32 cellular contexts compared by ENCODE assay signal in the genomic region with DNA sequence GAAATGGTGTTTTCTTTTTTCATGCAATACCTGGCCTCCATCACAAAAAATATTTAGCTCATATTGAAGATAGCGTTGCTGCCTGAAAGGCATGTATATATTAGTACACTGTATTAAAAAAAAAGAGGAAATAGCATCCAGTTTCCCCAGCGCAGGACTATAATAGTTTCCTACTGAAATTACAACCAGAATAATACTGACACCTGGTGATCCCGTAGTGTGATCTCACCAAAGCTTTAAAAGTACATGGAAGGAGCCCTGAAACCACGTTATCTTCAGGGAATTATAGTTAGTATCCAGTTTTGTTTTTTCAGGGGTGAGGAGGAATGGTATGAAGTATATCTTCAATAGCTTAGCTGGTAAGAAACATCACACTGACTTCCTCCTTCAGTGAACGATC.
DNase-seq lines count a peak whose midpoint lies in the region; ATAC-seq and TF ChIP-seq lines count a peak whose summit lies in the region.
"Had no signal": no experiment of that assay in that cellular context is flagged by ENCODE, and none has a peak within 500 bp of the region (broad histone marks: within the 10 kb centered on the region; RNA-seq: fewer than 3 reads in every experiment).

No MANE protein-coding gene starts in this region.

- H3K36me3 Mint-ChIP-seq in endothelial cell (ENCODE audit: low read depth, unreplicated experiment), result peaks cover 31% of the 10 kb centered on the region
- H3K36me3 Mint-ChIP-seq: CD4-positive, alpha-beta memory T cell had no signal

- WGBS in smooth muscle cell (ENCODE audit: low lambda C conversion rate), result 75% methylated on average over 5 of the region's 5 CpGs

- no peaks in the 10 kb centered on the region for H3K4me1 ChIP-seq in smooth muscle cell (ENCODE audit: low read depth)
- no peaks in the 10 kb centered on the region for H3K4me1 ChIP-seq in vagina
- H3K4me1 ChIP-seq: A549; BLaER1 treated with 17β-estradiol and CSF1 and Interleukin-3, amounts not matched to agents 10 nM and 100 nM; HAP-1; SJCRH30 had no signal

- no peaks in the 10 kb centered on the region for H3F3A ChIP-seq in smooth muscle cell (ENCODE audit: low read depth)

- H3K27me3 Mint-ChIP-seq in endothelial cell (ENCODE audit: unreplicated experiment), result peaks cover 4% of the 10 kb centered on the region

- H4K20me1 ChIP-seq in smooth muscle cell (ENCODE audit: low read depth), result no peaks in the 10 kb centered on the region
- H4K20me1 ChIP-seq: BLaER1 treated with 17β-estradiol and CSF1 and Interleukin-3, amounts not matched to agents 10 nM and 100 nM had no signal

- no peak for ATAC-seq in HG02678 (IDR thresholded peaks at IDR 0.05; ENCODE audit: unreplicated experiment)
- ATAC-seq: A549, GM12878 had no signal

- peaks cover 18% of the 10 kb centered on the region for H3K4me1 Mint-ChIP-seq in endothelial cell (ENCODE audit: unreplicated experiment)
- H3K4me1 Mint-ChIP-seq: CD4-positive, alpha-beta memory T cell had no signal

- H3K4me3 Mint-ChIP-seq in endothelial cell (ENCODE audit: unreplicated experiment), result no peak overlapping the region
- H3K4me3 Mint-ChIP-seq: CD4-positive, alpha-beta memory T cell; HFFc6 had no signal

- no peak for TF ChIP-seq POLR2A in vagina (IDR thresholded peaks at IDR 0.05)

- H3K4me2 ChIP-seq in smooth muscle cell, result no peak overlapping the region
- H3K4me2 ChIP-seq: A549; BLaER1 treated with 17β-estradiol and CSF1 and Interleukin-3, amounts not matched to agents 10 nM and 100 nM had no signal

- H3K27ac Mint-ChIP-seq in endothelial cell (ENCODE audit: unreplicated experiment), result no peak overlapping the region
- H3K27ac Mint-ChIP-seq: CD4-positive, alpha-beta memory T cell; HFFc6 had no signal

- no peak overlapping the region for H2AFZ ChIP-seq in smooth muscle cell (ENCODE audit: low read depth)

- no peak for TF ChIP-seq CTCF in smooth muscle cell (IDR thresholded peaks at IDR 0.05; ENCODE audit: borderline replicate concordance, insufficient read depth, poor library complexity, severe bottlenecking)
- no peak for TF ChIP-seq CTCF in endothelial cell (IDR thresholded peaks at IDR 0.05; ENCODE audit: unreplicated experiment)
- no peak for TF ChIP-seq CTCF in vagina (IDR thresholded peaks at IDR 0.05)

- H3K27ac ChIP-seq in smooth muscle cell (ENCODE audit: low read depth), result no peak overlapping the region
- no peak overlapping the region for H3K27ac ChIP-seq in vagina
- H3K27ac ChIP-seq: A549; BLaER1 treated with 17β-estradiol and CSF1 and Interleukin-3, amounts not matched to agents 10 nM and 100 nM; SJCRH30 had no signal

- intact Hi-C loops in vagina (cut with DNase I), result no loop called here

- H3K79me2 ChIP-seq in smooth muscle cell (ENCODE audit: low read depth), result no peaks in the 10 kb centered on the region

- no peak overlapping the region for H3K9ac ChIP-seq in smooth muscle cell (ENCODE audit: low read depth)
- H3K9ac ChIP-seq: BLaER1 treated with 17β-estradiol and CSF1 and Interleukin-3, amounts not matched to agents 10 nM and 100 nM had no signal

- no peak overlapping the region for H3K4me3 ChIP-seq in smooth muscle cell
- H3K4me3 ChIP-seq in vagina, result no peak overlapping the region
- H3K4me3 ChIP-seq: A549; BLaER1 treated with 17β-estradiol and CSF1 and Interleukin-3, amounts not matched to agents 10 nM and 100 nM; GM12878; HAP-1; SJCRH30 had no signal

- no peaks in the 10 kb centered on the region for H3K27me3 ChIP-seq in smooth muscle cell (ENCODE audit: low read depth)
- no peaks in the 10 kb centered on the region for H3K27me3 ChIP-seq in vagina
- H3K27me3 ChIP-seq: BLaER1 treated with 17β-estradiol and CSF1 and Interleukin-3, amounts not matched to agents 10 nM and 100 nM; SJCRH30 had no signal

- H3K9me3 ChIP-seq in smooth muscle cell (replicated peaks; ENCODE audit: low read depth) (no peaks in the 10 kb centered on the region), vagina (no peaks in the 10 kb centered on the region)
- H3K9me3 ChIP-seq: A549; BLaER1 treated with 17β-estradiol and CSF1 and Interleukin-3, amounts not matched to agents 10 nM and 100 nM; HAP-1; SJCRH30 had no signal

- no peaks in the 10 kb centered on the region for H3K9me3 Mint-ChIP-seq in endothelial cell (ENCODE audit: unreplicated experiment)
- H3K9me3 Mint-ChIP-seq: CD4-positive, alpha-beta memory T cell; HFFc6 had no signal

- H3K36me3 ChIP-seq in smooth muscle cell (ENCODE audit: low read depth), result no peaks in the 10 kb centered on the region
- H3K36me3 ChIP-seq in vagina, result no peaks in the 10 kb centered on the region
- H3K36me3 ChIP-seq: BLaER1 treated with 17β-estradiol and CSF1 and Interleukin-3, amounts not matched to agents 10 nM and 100 nM; HAP-1; SJCRH30 had no signal

- DNase-seq in HT-29 (ENCODE audit: low spot score) (peak; percentile 18), MV-4-11 (lab: John Stamatoyannopoulos, UW) (peak; percentile 10), OCI-M1 (lab: John Stamatoyannopoulos, UW) (peak; percentile 33), dermis blood vessel endothelial cell (peak; percentile 50), smooth muscle cell (lab: John Stamatoyannopoulos, UW; ENCODE audit: unreplicated experiment) (no peak), endothelial cell (ENCODE audit: low spot score) (no peak), vagina (ENCODE audit: extremely low spot score in 2 of 2) (no peak)
- DNase-seq: AML-193; CD4-positive, alpha-beta memory T cell; COR-L47; DMS79; EL; GDM1; GOT3; HFFc6; IMR-90; KG1; MM.1S; NCI-H1105; NCI-H1436 treated with DMSO at 0.1 percent for 48 hours; NCI-H1930; NCI-H446 treated with DMSO at 0.1 percent for 48 hours; NCI-H526; NCI-H82; NK-92 treated with Interleukin-12 subunit alpha and Interleukin-12 subunit beta, amount 100 ng/mL, for 24 hours; SJCRH30; T-helper 1 cell had no signal

Comparison
In these comparisons a context has a peak if more than half of its experiments do, and no peak if none do; other contexts are left out.
1. DNase-seq: peak in HT-29 (single experiment), MV-4-11 (single experiment), OCI-M1 (single experiment) and dermis blood vessel endothelial cell (single experiment); none in smooth muscle cell (single experiment), endothelial cell (single experiment) and vagina (0 of 2).